Comparison of ENCODE assay signal across 11 cellular contexts in genomic region chr20:22830138-22830537, GRCh38.
"Had no signal": no experiment of that assay in that cellular context is flagged by ENCODE, and none has a peak within 500 bp of the region (broad histone marks: within the 10 kb centered on the region; RNA-seq: fewer than 3 reads in every experiment).

No MANE protein-coding gene starts in this region.

- ATAC-seq: GM23338, HCT116 had no signal

- H3K4me3 ChIP-seq: GM23248, GM23338, HAP-1 had no signal

- H3K36me3 ChIP-seq: HAP-1 had no signal

- H2AFZ ChIP-seq: GM23248, GM23338 had no signal

- FAIRE-seq: H1, H54 had no signal

- H3K27ac Mint-ChIP-seq: GM23338, H9, HFFc6 had no signal

- H3K9me3 ChIP-seq: HAP-1 had no signal

- H3K4me2 ChIP-seq: GM23338 had no signal

- DNase-seq: GM23248, GOT3, H7, H9, HCEC 1CT, HFFc6 had no signal

- H3K4me1 ChIP-seq: HAP-1 had no signal

- H3K4me3 Mint-ChIP-seq: GM23338, H9, HFFc6 had no signal

- H3K27ac ChIP-seq: GM23248 had no signal

- H3K9ac ChIP-seq: GM23248 had no signal

- H3K4me1 Mint-ChIP-seq: GM23338, H9 had no signal

- H3K9me3 Mint-ChIP-seq: GM23338 had no signal
